ENCODE assay signal across 8 cellular contexts in genomic region chr13:80235559-80236296, GRCh38.
DNase-seq lines count a peak whose midpoint lies in the region; ATAC-seq and TF ChIP-seq lines count a peak whose summit lies in the region.

No MANE protein-coding gene starts in this region.

- H3K4me3 ChIP-seq in dorsolateral prefrontal cortex = peak overlapping the region in 43 of 59 donors; percentile 1 to 49 (median 19)

- peak; percentile 30 for ATAC-seq in GM19395 (IDR thresholded peaks at IDR 0.05; ENCODE audit: unreplicated experiment)
- peak; percentile 14 for ATAC-seq in HG03521 (IDR thresholded peaks at IDR 0.05; ENCODE audit: unreplicated experiment)
- no peak for ATAC-seq in GM21526 (IDR thresholded peaks at IDR 0.05; ENCODE audit: low FRiP score, unreplicated experiment)
- ATAC-seq in GM18519 (IDR thresholded peaks at IDR 0.05; ENCODE audit: low FRiP score, unreplicated experiment) = no peak

- no peaks in the 10 kb centered on the region for H3K27me3 ChIP-seq in dorsolateral prefrontal cortex

- H3K27ac ChIP-seq in dorsolateral prefrontal cortex = peak overlapping the region in 4 of 59 donors; percentile 6 to 56 (median 27)

- no peak for TF ChIP-seq CTCF in dorsolateral prefrontal cortex (IDR thresholded peaks at IDR 0.05 in 54 of 56, conservative IDR thresholded peaks at IDR 0.05 in 2 of 56; ENCODE audit: low read depth in 1 of 56, partially characterized antibody in 56 of 56)

- intact Hi-C loops in dorsolateral prefrontal cortex (cut with DNase I) = no loop called here

- peak in 1 of 10 donors; percentile 10 for DNase-seq in dorsolateral prefrontal cortex
- peak; percentile 80 for DNase-seq in putamen (ENCODE audit: low spot score)
- DNase-seq in GOT3 (lab: John Stamatoyannopoulos, UW) = no peak
- no peak for DNase-seq in NCI-H2227 (lab: John Stamatoyannopoulos, UW; ENCODE audit: unreplicated experiment)

Comparison
In these comparisons a context has a peak if more than half of its experiments do, and no peak if none do; other contexts are left out.
1. ATAC-seq: peak in GM19395 (single experiment) and HG03521 (single experiment); none in GM21526 (single experiment) and GM18519 (single experiment).